In the genomic region with DNA sequence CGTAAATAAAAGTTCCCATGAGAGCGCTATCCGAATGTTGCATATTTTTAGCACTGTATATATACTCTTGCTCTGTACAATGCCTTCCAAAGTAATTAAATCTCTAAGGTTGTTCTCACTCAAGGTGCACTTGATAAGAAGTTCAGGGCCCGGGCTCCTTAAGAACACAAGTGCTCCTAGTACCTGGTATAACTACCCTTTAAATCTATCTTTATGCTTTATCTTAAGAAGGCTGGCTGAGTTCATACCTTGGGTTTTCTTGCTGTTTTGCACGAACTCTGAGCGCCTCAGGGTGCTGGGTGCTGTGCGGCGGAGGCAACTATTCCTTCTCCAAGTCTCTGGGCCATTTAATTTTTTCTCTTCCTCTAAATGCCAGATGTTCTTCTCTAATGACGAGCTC, we compare ENCODE assay signal across 1 cellular context.
TF ChIP-seq lines count a peak whose summit lies in the region.

No MANE protein-coding gene starts in this region.

TF ChIP-seq in endothelial cell of umbilical vein, 7 proteins besides CTCF, POLR2A, EP300 and RAD21:
- no peak for TF ChIP-seq POLR2AphosphoS5 (IDR thresholded peaks at IDR 0.05; ENCODE audit: insufficient read depth, low read depth, low read length)
- no peak for TF ChIP-seq GATA2 (IDR thresholded peaks at IDR 0.05; ENCODE audit: insufficient read depth, insufficient read length, low read depth, low read length)
- TF ChIP-seq MYC (IDR thresholded peaks at IDR 0.05; ENCODE audit: low read depth, low read length): no peak
- TF ChIP-seq, protein P1, sequence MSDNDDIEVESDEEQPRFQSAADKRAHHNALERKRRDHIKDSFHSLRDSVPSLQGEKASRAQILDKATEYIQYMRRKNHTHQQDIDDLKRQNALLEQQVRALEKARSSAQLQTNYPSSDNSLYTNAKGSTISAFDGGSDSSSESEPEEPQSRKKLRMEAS (IDR thresholded peaks at IDR 0.05; ENCODE audit: insufficient read depth, insufficient read length): no peak
- no peak for TF ChIP-seq FOS (IDR thresholded peaks at IDR 0.05; ENCODE audit: borderline replicate concordance, insufficient read depth, low read length)
- no peak for TF ChIP-seq EZH2 (IDR thresholded peaks at IDR 0.05; ENCODE audit: borderline replicate concordance, low read depth, low read length, severe bottlenecking)
- TF ChIP-seq JUN (IDR thresholded peaks at IDR 0.05; ENCODE audit: borderline replicate concordance, insufficient read depth, insufficient read length, low read depth): no peak
